ENCODE assay signal across 19 cellular contexts in genomic region chr1:240320645-240321044, GRCh38.
"Had no signal": no experiment of that assay in that cellular context is flagged by ENCODE, and none has a peak within 500 bp of the region (broad histone marks: within the 10 kb centered on the region; RNA-seq: fewer than 3 reads in every experiment).

No MANE protein-coding gene starts in this region.

- H3K4me3 ChIP-seq: dorsolateral prefrontal cortex, hepatocyte, neural progenitor cell, pancreas, skin epidermis, stomach, thoracic aorta, transverse colon had no signal

- H3K36me3 ChIP-seq: neural progenitor cell, pancreas, stomach, thoracic aorta, transverse colon had no signal

- H3K79me2 ChIP-seq: hepatocyte had no signal

- H2AFZ ChIP-seq: hepatocyte, neural progenitor cell had no signal

- DNase-seq: cortex of kidney; dorsolateral prefrontal cortex; effector CD8-positive, alpha-beta T cell; foreskin melanocyte; head of caudate nucleus; kidney glomerular epithelial cell; mammary epithelial cell; occipital lobe; pancreas; stimulated activated CD4-positive, alpha-beta T cell treated with anti-CD3 and anti-CD28 coated beads, Interleukin-2, amount 100 ng/mL, for 24 hours; stimulated activated CD4-positive, alpha-beta T cell treated with anti-CD3 and anti-CD28 coated beads, Interleukin-4, amount 100 ng/mL, for 4 hours; stimulated activated naive CD4-positive, alpha-beta T cell; stomach; substantia nigra; transverse colon had no signal

- H3K27me3 ChIP-seq: dorsolateral prefrontal cortex, hepatocyte, neural progenitor cell, stomach, transverse colon had no signal

- H3K4me1 ChIP-seq: neural progenitor cell, pancreas, stomach, transverse colon had no signal

- H3K9ac ChIP-seq: neural progenitor cell had no signal

- H3K27ac ChIP-seq: dorsolateral prefrontal cortex, hepatocyte, neural progenitor cell, pancreas, skin epidermis, stomach, thoracic aorta, transverse colon had no signal

- H3K9me3 ChIP-seq: pancreas, stomach, thoracic aorta, transverse colon had no signal

- H3K4me2 ChIP-seq: hepatocyte, neural progenitor cell had no signal
